In the genomic region with DNA sequence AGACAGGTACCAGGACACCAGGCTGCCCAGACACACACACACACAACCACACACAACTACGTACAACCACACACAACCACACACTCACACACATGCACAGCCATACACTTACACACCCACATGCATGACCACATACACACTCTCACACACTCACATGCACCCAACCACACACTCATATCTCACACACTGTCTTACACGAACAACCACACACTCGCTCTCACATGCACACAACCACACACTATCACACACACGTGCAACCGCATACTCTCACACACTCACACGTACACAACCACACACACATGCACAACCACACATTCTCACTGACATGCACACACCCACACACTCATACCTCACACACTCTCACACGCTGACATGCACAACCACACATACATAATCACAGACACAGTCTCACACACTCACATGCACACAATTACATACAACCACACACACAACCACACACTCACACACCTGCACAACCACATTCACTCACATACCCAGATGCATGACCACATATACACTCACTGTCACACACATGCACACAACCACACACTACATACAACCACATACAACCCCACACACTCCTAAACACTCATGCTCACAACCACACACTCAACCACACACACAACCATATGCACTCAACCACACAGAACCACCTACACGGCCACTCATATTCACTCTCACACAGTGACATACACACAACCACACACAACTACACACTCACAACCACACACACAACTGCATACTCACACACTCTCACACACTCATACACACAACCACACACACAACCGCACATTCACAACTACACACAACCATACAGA, we compare ENCODE assay signal across 2 cellular contexts.
TF ChIP-seq lines count a peak whose summit lies in the region.

No MANE protein-coding gene starts in this region.

TF ChIP-seq in A549, 52 proteins besides CTCF, POLR2A, EP300 and RAD21:
- TF ChIP-seq NR3C1 (IDR thresholded peaks at IDR 0.05): no peak
- no peak for TF ChIP-seq CHD4 (IDR thresholded peaks at IDR 0.05; ENCODE audit: borderline replicate concordance)
- TF ChIP-seq JUN (IDR thresholded peaks at IDR 0.05): no peak
- TF ChIP-seq JUNB (IDR thresholded peaks at IDR 0.05): no peak
- no peak for TF ChIP-seq HOXA7 (CRISPR knock-in tag; IDR thresholded peaks at IDR 0.05)
- TF ChIP-seq RNF2 (IDR thresholded peaks at IDR 0.05; ENCODE audit: borderline replicate concordance, low read depth): no peak
- TF ChIP-seq CBX2 (IDR thresholded peaks at IDR 0.05; ENCODE audit: borderline replicate concordance, low read depth): no peak
- no peak for TF ChIP-seq RFX5 (IDR thresholded peaks at IDR 0.05)
- no peak for TF ChIP-seq KDM5A (IDR thresholded peaks at IDR 0.05)
- TF ChIP-seq ZNF302 (CRISPR knock-in tag; IDR thresholded peaks at IDR 0.05): no peak
- no peak for TF ChIP-seq USF2 (IDR thresholded peaks at IDR 0.05)
- TF ChIP-seq CEBPB (IDR thresholded peaks at IDR 0.05): no peak
- TF ChIP-seq EHMT2 (IDR thresholded peaks at IDR 0.05; ENCODE audit: low read depth): no peak
- TF ChIP-seq ELK1 (IDR thresholded peaks at IDR 0.05; ENCODE audit: low read depth, low read length): no peak
- TF ChIP-seq ZC3H11A (IDR thresholded peaks at IDR 0.05): no peak
- TF ChIP-seq SMC3 (IDR thresholded peaks at IDR 0.05): no peak
- TF ChIP-seq CBX8 (IDR thresholded peaks at IDR 0.05): no peak
- TF ChIP-seq NPAS2 (CRISPR knock-in tag; IDR thresholded peaks at IDR 0.05; ENCODE audit: borderline replicate concordance): no peak
- no peak for TF ChIP-seq FOSL2 (IDR thresholded peaks at IDR 0.05)
- TF ChIP-seq FOSL2 (CRISPR knock-in tag; IDR thresholded peaks at IDR 0.05): no peak

TF ChIP-seq in HEK293, 187 proteins besides CTCF, POLR2A, EP300 and RAD21 (continues in another document):
- no peak for TF ChIP-seq TCF7L2 (IDR thresholded peaks at IDR 0.05; ENCODE audit: borderline replicate concordance, low read depth, low read length)
- TF ChIP-seq ZNF645 (tag by site-specific recombination; IDR thresholded peaks at IDR 0.05): no peak
- no peak for TF ChIP-seq ZNF335 (tag by site-specific recombination; conservative IDR thresholded peaks at IDR 0.05)
- TF ChIP-seq ZNF473 (tag by site-specific recombination; IDR thresholded peaks at IDR 0.05): peak; percentile 85
- TF ChIP-seq ZNF791 (tag by site-specific recombination; IDR thresholded peaks at IDR 0.05): peak; percentile 56; the same call in 1 of the 2 replicates
- TF ChIP-seq ZNF544 (tag by site-specific recombination; IDR thresholded peaks at IDR 0.05): peak; percentile 16; the same call in 1 of the 2 replicates
- peak; percentile 28; the same call in 1 of the 2 replicates for TF ChIP-seq ZFP41 (tag by site-specific recombination; IDR thresholded peaks at IDR 0.05; ENCODE audit: borderline replicate concordance)
- TF ChIP-seq, protein P1, sequence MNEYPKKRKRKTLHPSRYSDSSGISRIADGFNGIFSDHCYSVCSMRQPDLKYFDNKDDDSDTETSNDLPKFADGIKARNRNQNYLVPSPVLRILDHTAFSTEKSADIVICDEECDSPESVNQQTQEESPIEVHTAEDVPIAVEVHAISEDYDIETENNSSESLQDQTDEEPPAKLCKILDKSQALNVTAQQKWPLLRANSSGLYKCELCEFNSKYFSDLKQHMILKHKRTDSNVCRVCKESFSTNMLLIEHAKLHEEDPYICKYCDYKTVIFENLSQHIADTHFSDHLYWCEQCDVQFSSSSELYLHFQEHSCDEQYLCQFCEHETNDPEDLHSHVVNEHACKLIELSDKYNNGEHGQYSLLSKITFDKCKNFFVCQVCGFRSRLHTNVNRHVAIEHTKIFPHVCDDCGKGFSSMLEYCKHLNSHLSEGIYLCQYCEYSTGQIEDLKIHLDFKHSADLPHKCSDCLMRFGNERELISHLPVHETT (tag by site-specific recombination; IDR thresholded peaks at IDR 0.05): no peak
- no peak for TF ChIP-seq ZXDB (tag by site-specific recombination; IDR thresholded peaks at IDR 0.05)
- TF ChIP-seq ZNF776 (tag by site-specific recombination; IDR thresholded peaks at IDR 0.05; ENCODE audit: borderline replicate concordance): peak; percentile 75
- TF ChIP-seq ZNF202 (tag by site-specific recombination; IDR thresholded peaks at IDR 0.05; ENCODE audit: borderline replicate concordance): peak; percentile 54; the same call in 1 of the 2 replicates
- TF ChIP-seq KLF1 (tag by site-specific recombination; IDR thresholded peaks at IDR 0.05): no peak
- TF ChIP-seq ZBTB20 (tag by site-specific recombination; IDR thresholded peaks at IDR 0.05): peak; percentile 37; the same call in 1 of the 2 replicates
- TF ChIP-seq ZBTB48 (tag by site-specific recombination; IDR thresholded peaks at IDR 0.05): peak; percentile 49; the same call in 1 of the 2 replicates
- TF ChIP-seq ZNF274 (IDR thresholded peaks at IDR 0.05; ENCODE audit: low read length): no peak
- TF ChIP-seq ZNF274 (tag by site-specific recombination; IDR thresholded peaks at IDR 0.05; ENCODE audit: borderline replicate concordance): 0 out of 2 replicates have a peak, but pooled peaks have one; percentile 63
- TF ChIP-seq, protein P2, sequence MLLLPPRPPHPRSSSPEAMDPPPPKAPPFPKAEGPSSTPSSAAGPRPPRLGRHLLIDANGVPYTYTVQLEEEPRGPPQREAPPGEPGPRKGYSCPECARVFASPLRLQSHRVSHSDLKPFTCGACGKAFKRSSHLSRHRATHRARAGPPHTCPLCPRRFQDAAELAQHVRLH (tag by site-specific recombination; IDR thresholded peaks at IDR 0.05): no peak
- TF ChIP-seq SCRT2 (tag by site-specific recombination; IDR thresholded peaks at IDR 0.05): no peak
- peak; percentile 31 for TF ChIP-seq ZNF148 (tag by site-specific recombination; IDR thresholded peaks at IDR 0.05; ENCODE audit: borderline replicate concordance)
- TF ChIP-seq MYNN (tag by site-specific recombination; IDR thresholded peaks at IDR 0.05; ENCODE audit: borderline replicate concordance): no peak
- no peak for TF ChIP-seq ZNF514 (tag by site-specific recombination; IDR thresholded peaks at IDR 0.05)
- peak; percentile 21; the same call in 1 of the 2 replicates for TF ChIP-seq ZNF621 (tag by site-specific recombination; IDR thresholded peaks at IDR 0.05)
- no peak for TF ChIP-seq ZNF449 (tag by site-specific recombination; IDR thresholded peaks at IDR 0.05)
- no peak for TF ChIP-seq ZNF623 (tag by site-specific recombination; IDR thresholded peaks at IDR 0.05)
- TF ChIP-seq KLF9 (tag by site-specific recombination; IDR thresholded peaks at IDR 0.05; ENCODE audit: low read depth): peak; percentile 8
- TF ChIP-seq ZNF707 (tag by site-specific recombination; IDR thresholded peaks at IDR 0.05): 0 out of 2 replicates have a peak, but pooled peaks have one; percentile 4
- no peak for TF ChIP-seq ZNF19 (tag by site-specific recombination; IDR thresholded peaks at IDR 0.05; ENCODE audit: low read depth)
- TF ChIP-seq ZNF555 (tag by site-specific recombination; conservative IDR thresholded peaks at IDR 0.05): no peak
- TF ChIP-seq ZNF350 (tag by site-specific recombination; IDR thresholded peaks at IDR 0.05): no peak
- no peak for TF ChIP-seq ZNF155 (tag by site-specific recombination; IDR thresholded peaks at IDR 0.05)
- no peak for TF ChIP-seq FEZF1 (tag by site-specific recombination; IDR thresholded peaks at IDR 0.05)
- no peak for TF ChIP-seq SP7 (tag by site-specific recombination; IDR thresholded peaks at IDR 0.05)
- TF ChIP-seq ZSCAN30 (tag by site-specific recombination; IDR thresholded peaks at IDR 0.05): no peak
- TF ChIP-seq, protein P3, sequence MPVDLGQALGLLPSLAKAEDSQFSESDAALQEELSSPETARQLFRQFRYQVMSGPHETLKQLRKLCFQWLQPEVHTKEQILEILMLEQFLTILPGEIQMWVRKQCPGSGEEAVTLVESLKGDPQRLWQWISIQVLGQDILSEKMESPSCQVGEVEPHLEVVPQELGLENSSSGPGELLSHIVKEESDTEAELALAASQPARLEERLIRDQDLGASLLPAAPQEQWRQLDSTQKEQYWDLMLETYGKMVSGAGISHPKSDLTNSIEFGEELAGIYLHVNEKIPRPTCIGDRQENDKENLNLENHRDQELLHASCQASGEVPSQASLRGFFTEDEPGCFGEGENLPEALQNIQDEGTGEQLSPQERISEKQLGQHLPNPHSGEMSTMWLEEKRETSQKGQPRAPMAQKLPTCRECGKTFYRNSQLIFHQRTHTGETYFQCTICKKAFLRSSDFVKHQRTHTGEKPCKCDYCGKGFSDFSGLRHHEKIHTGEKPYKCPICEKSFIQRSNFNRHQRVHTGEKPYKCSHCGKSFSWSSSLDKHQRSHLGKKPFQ (tag by site-specific recombination; IDR thresholded peaks at IDR 0.05): no peak
- TF ChIP-seq ZNF768 (tag by site-specific recombination; IDR thresholded peaks at IDR 0.05): no peak; the same call in 1 of the 2 replicates
- no peak for TF ChIP-seq ZNF214 (tag by site-specific recombination; IDR thresholded peaks at IDR 0.05; ENCODE audit: borderline replicate concordance)
- no peak for TF ChIP-seq ZNF140 (tag by site-specific recombination; IDR thresholded peaks at IDR 0.05)
- TF ChIP-seq ZNF596 (tag by site-specific recombination; IDR thresholded peaks at IDR 0.05): no peak
- 0 out of 2 replicates have a peak, but pooled peaks have one; percentile 21 for TF ChIP-seq ZNF670 (tag by site-specific recombination; IDR thresholded peaks at IDR 0.05; ENCODE audit: low read depth)
- TF ChIP-seq ZNF175 (tag by site-specific recombination; IDR thresholded peaks at IDR 0.05): peak; percentile 96; the same call in 1 of the 2 replicates
- no peak for TF ChIP-seq MEIS1 (CRISPR knock-in tag; IDR thresholded peaks at IDR 0.05; ENCODE audit: borderline replicate concordance)
- TF ChIP-seq ZNF341 (tag by site-specific recombination; IDR thresholded peaks at IDR 0.05; ENCODE audit: low read depth): no peak
- no peak for TF ChIP-seq ZNF292 (tag by site-specific recombination; IDR thresholded peaks at IDR 0.05; ENCODE audit: borderline replicate concordance, low read depth)
- TF ChIP-seq ZNF521 (tag by site-specific recombination; IDR thresholded peaks at IDR 0.05): peak; percentile 91
- TF ChIP-seq ZNF248 (tag by site-specific recombination; IDR thresholded peaks at IDR 0.05): no peak; the same call in 1 of the 2 replicates
- 0 out of 2 replicates have a peak, but pooled peaks have one; percentile 24 for TF ChIP-seq ZNF266 (tag by site-specific recombination; IDR thresholded peaks at IDR 0.05; ENCODE audit: low read depth)
- TF ChIP-seq ZNF785 (tag by site-specific recombination; IDR thresholded peaks at IDR 0.05): peak; percentile 83; the same call in 1 of the 2 replicates
- TF ChIP-seq ZNF146 (tag by site-specific recombination; IDR thresholded peaks at IDR 0.05): peak; percentile 7; the same call in 1 of the 2 replicates
- TF ChIP-seq SALL2 (tag by site-specific recombination; IDR thresholded peaks at IDR 0.05; ENCODE audit: borderline replicate concordance): peak; percentile 69; the same call in 1 of the 2 replicates
- TF ChIP-seq ZNF664 (tag by site-specific recombination; IDR thresholded peaks at IDR 0.05): no peak
- TF ChIP-seq ZNF174 (tag by site-specific recombination; IDR thresholded peaks at IDR 0.05): no peak
- no peak for TF ChIP-seq ZNF560 (tag by site-specific recombination; IDR thresholded peaks at IDR 0.05; ENCODE audit: borderline replicate concordance)
- no peak for TF ChIP-seq BCL6B (tag by site-specific recombination; IDR thresholded peaks at IDR 0.05)
- no peak for TF ChIP-seq ZNF433 (tag by site-specific recombination; IDR thresholded peaks at IDR 0.05; ENCODE audit: low read depth)
